In the genomic region with DNA sequence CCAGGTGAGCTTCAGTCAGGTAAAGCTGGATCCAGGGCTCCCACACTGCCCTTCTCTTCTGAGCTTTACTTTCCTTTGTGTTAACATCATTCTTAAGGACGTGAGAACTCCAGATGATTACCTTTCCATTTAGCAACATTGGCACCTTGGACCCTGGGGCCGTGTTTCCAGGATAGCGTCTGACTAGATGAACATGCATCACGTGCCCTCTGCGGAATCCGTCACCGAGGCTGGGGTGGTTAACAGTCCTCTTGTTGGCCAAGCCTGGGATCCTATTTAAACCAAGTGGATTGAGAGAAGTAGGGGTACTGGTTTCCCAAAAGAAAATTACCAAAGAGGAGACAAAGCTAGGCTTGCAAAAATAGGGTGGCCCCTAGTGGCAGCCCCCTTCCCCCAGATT, we compare ENCODE assay signal across 21 cellular contexts. TPM values are rescaled to one million over a fixed set of nuclear protein-coding genes. Genes with fewer than 3 reads are reported as not detected.
DNase-seq lines count a peak whose midpoint lies in the region; ATAC-seq, FAIRE-seq and TF ChIP-seq lines count a peak whose summit lies in the region.
"Had no signal": no experiment of that assay in that cellular context is flagged by ENCODE, and none has a peak within 500 bp of the region (broad histone marks: within the 10 kb centered on the region; RNA-seq: fewer than 3 reads in every experiment).

No MANE protein-coding gene starts in this region.

- no peak overlapping the region for H3K27ac ChIP-seq in HepG2 (ENCODE audit: extremely low read length, insufficient read depth, low read length)
- H3K27ac ChIP-seq in right lobe of liver: no peak overlapping the region
- H3K27ac ChIP-seq in osteoblast (ENCODE audit: low read depth, low read length): no peak overlapping the region
- H3K27ac ChIP-seq: 22Rv1, BLaER1, C4-2B, GM23248 had no signal

- no peak for ATAC-seq in HepG2
- ATAC-seq in right lobe of liver: no peak
- ATAC-seq in stimulated activated naive CD8-positive, alpha-beta T cell treated with anti-CD3 and anti-CD28 coated beads, Interleukin-15, Interleukin-2, amounts not matched to agents 100 U/mL and 50 U/mL, for 24 hours: no peak
- ATAC-seq: CD8-positive, alpha-beta T cell; GM12878 had no signal

- POLR2A ChIA-PET in HepG2 (lab: Yijun Ruan, JAX): no interaction called here

- TF ChIP-seq CTCF in HepG2 (CRISPR knock-in tag; IDR thresholded peaks at IDR 0.05) (no peak), right lobe of liver (IDR thresholded peaks at IDR 0.05) (no peak), NB4 (IDR thresholded peaks at IDR 0.05; ENCODE audit: low read depth, low read length) (peak; percentile 9), osteoblast (IDR thresholded peaks at IDR 0.05; ENCODE audit: extremely low read depth, low read depth, low read length) (no peak)

- no peak overlapping the region for H2AFZ ChIP-seq in HepG2 (ENCODE audit: low read length)
- H2AFZ ChIP-seq in osteoblast (ENCODE audit: low read length): no peak overlapping the region
- H2AFZ ChIP-seq: GM23248 had no signal

- in situ Hi-C loops in HepG2 (cut with HindIII; ENCODE audit: extremely low pct_ligation_motif_present, low pct_unique_long_range_greater_than_20kb): no loop called here

- no peak for FAIRE-seq in HepG2 (lab: Jason Lieb, UNC)
- FAIRE-seq: A204.1, GM12878, GM19239 had no signal

- H3K27me3 ChIP-seq in HepG2 (ENCODE audit: control insufficient read depth in 1 of 2, insufficient read depth in 2 of 2, low read length in 2 of 2): no peaks in the 10 kb centered on the region
- H3K27me3 ChIP-seq in right lobe of liver: no peaks in the 10 kb centered on the region
- H3K27me3 ChIP-seq in osteoblast (ENCODE audit: insufficient read depth, low read length): no peaks in the 10 kb centered on the region
- H3K27me3 ChIP-seq: BLaER1 had no signal

- DNase-seq in HepG2 (ENCODE audit: low spot score) (no peak), right lobe of liver (no peak), NB4 (ENCODE audit: low read depth) (no peak), osteoblast (ENCODE audit: insufficient read length, low spot score, missing footprints) (peak; percentile 77), NOMO-1 treated with dmso at 0.1 percent for 144 hours (lab: John Stamatoyannopoulos, UW; ENCODE audit: unreplicated experiment) (no peak)
- no peak for DNase-seq in stimulated activated naive CD8-positive, alpha-beta T cell treated with anti-CD3 and anti-CD28 coated beads, Interleukin-15, Interleukin-2, amounts not matched to agents 100 U/mL and 50 U/mL, for 24 hours
- DNase-seq in activated CD4-positive, alpha-beta T cell treated with anti-CD3 and anti-CD28 coated beads, Interleukin-2, amount 50 U/mL, for 48 hours: no peak
- DNase-seq: DMS153, EL, GDM1 had no signal

- intact Hi-C loops in HepG2 (cut with micrococcal nuclease; ENCODE audit: unreplicated experiment) (no loop called here), right lobe of liver (cut with DNase I) (no loop called here)

- no peak for TF ChIP-seq RAD21 in HepG2 (CRISPR knock-in tag; IDR thresholded peaks at IDR 0.05)

- H3K9ac ChIP-seq in HepG2 (ENCODE audit: insufficient read depth, low read depth, low read length): no peak overlapping the region
- H3K9ac ChIP-seq: BLaER1, GM23248 had no signal

- 96% methylated on average over 7 of the region's 7 CpGs for WGBS in HepG2 (ENCODE audit: low lambda C conversion rate)
- WGBS in right lobe of liver (ENCODE audit: insufficient coverage, low coverage, low lambda C conversion rate, missing lambda C conversion rate): 93% methylated on average over 6 of the region's 7 CpGs

- no peaks in the 10 kb centered on the region; the same call in 1 of the 2 replicates for H4K20me1 ChIP-seq in HepG2 (ENCODE audit: insufficient read depth, low read length)
- H4K20me1 ChIP-seq in osteoblast (ENCODE audit: insufficient read depth, low read length): peaks cover 3% of the 10 kb centered on the region
- H4K20me1 ChIP-seq: BLaER1 had no signal

- H3K9me3 ChIP-seq in HepG2 (ENCODE audit: low read length) (no peaks in the 10 kb centered on the region), right lobe of liver (no peaks in the 10 kb centered on the region), osteoblast (ENCODE audit: low read depth, low read length) (no peaks in the 10 kb centered on the region)
- H3K9me3 ChIP-seq: BLaER1, Caco-2 had no signal

- H3K4me3 ChIP-seq in HepG2 (replicated peaks in 1 of 3; ENCODE audit: insufficient read depth in 1 of 3, low read depth in 2 of 3, low read length in 3 of 3) (no peak overlapping the region), right lobe of liver (no peak overlapping the region), NB4 (ENCODE audit: low read depth, low read length) (no peak overlapping the region), osteoblast (ENCODE audit: insufficient read depth, low read length) (no peak overlapping the region)
- H3K4me3 ChIP-seq: BLaER1, GM12878, GM23248 had no signal

- H3K4me2 ChIP-seq in HepG2 (ENCODE audit: low read depth, low read length) (no peak overlapping the region), osteoblast (ENCODE audit: insufficient read depth, low read length) (no peak overlapping the region)
- H3K4me2 ChIP-seq: BLaER1 had no signal

- H3K4me1 ChIP-seq in HepG2 (ENCODE audit: insufficient read depth, low read length) (peaks cover 9% of the 10 kb centered on the region), right lobe of liver (peaks cover 0 to under 1% (median 0%) of the 10 kb centered on the region in 4 donors), osteoblast (ENCODE audit: insufficient read depth, low read length) (no peaks in the 10 kb centered on the region)
- H3K4me1 ChIP-seq: Caco-2 had no signal

- CTCF ChIA-PET in HepG2 (lab: Yijun Ruan, JAX; ENCODE audit: low intra/inter-chr PET ratio, low total read pairs): interaction anchor here (1.0 kb wide), 1 partner anchor 35 kb away, joined by 3 read pairs; no protein-coding TSS in a partner anchor

- TF ChIP-seq EP300 in HepG2 (IDR thresholded peaks at IDR 0.05; ENCODE audit: low read depth in 2 of 2, low read length in 2 of 2) (no peak), HepG2 (CRISPR knock-in tag; IDR thresholded peaks at IDR 0.05; ENCODE audit: borderline replicate concordance) (no peak)

- BruUV-seq in HepG2 (replicated peaks; lab: Mats Ljungman, UMichigan): no TSS peak

- H3K79me2 ChIP-seq in HepG2 (ENCODE audit: insufficient read depth, low read length) (peaks cover 5% of the 10 kb centered on the region), osteoblast (ENCODE audit: insufficient read depth, low read length) (peaks cover 27% of the 10 kb centered on the region)

- H3K36me3 ChIP-seq in HepG2 (replicated peaks in 1 of 2; ENCODE audit: control insufficient read depth in 1 of 2, insufficient read depth in 2 of 2, low read length in 2 of 2) (peaks cover 24 to 51% of the 10 kb centered on the region in 2 experiments), right lobe of liver (peaks cover 0 to 32% (median 5%) of the 10 kb centered on the region in 4 donors), osteoblast (ENCODE audit: insufficient read depth, low read length) (peaks cover 35% of the 10 kb centered on the region)

- TF ChIP-seq POLR2A in HepG2 (IDR thresholded peaks at IDR 0.05; ENCODE audit: insufficient read depth in 1 of 2, low read depth in 2 of 2, low read length in 2 of 2): no peak
- no peak for TF ChIP-seq POLR2A in right lobe of liver (IDR thresholded peaks at IDR 0.05)
- TF ChIP-seq POLR2A in NB4 (IDR thresholded peaks at IDR 0.05; ENCODE audit: extremely low read depth, insufficient read length): no peak

RNA-seq across cellular contexts. Expression of a gene that starts 3.9 kb away (rescaled TPM):
- total RNA-seq in HepG2 (2016; rRNA removed; fragmentation: Illumina TruSeq; extraction: Trizol) (0.28 and 2.0 TPM in 2 replicates), right lobe of liver (1 to 10 TPM; 1.8 to 5.2 (median 3.1) TPM), osteoblast (1.2 and 1.4 TPM in 2 replicates)
- 0.71 and 1.1 TPM in 2 replicates for total RNA-seq in HepG2 (2016; cell fraction: cytosol; rRNA removed; fragmentation: Illumina TruSeq; extraction: Trizol; ENCODE audit: low read depth)
- total RNA-seq in HepG2 (2016; cell fraction: insoluble cytoplasmic fraction; rRNA removed; fragmentation: Illumina TruSeq; extraction: Trizol): 0.19 and 2.0 TPM in 2 replicates
- total RNA-seq in HepG2 (2016; cell fraction: membrane; rRNA removed; fragmentation: Illumina TruSeq; extraction: Trizol): 1.5 and 1.8 TPM in 2 replicates
- total RNA-seq in HepG2 (2016; cell fraction: nucleus; rRNA removed; fragmentation: Illumina TruSeq; extraction: Trizol): 2.0 and 3.6 TPM in 2 replicates
- polyA plus RNA-seq in HepG2 (2011; rRNA removed): 3.0 and 4.3 TPM in 2 replicates
- polyA plus RNA-seq in HepG2 (2011; cell fraction: cytosol; rRNA removed): 1.2 and 1.3 TPM in 2 replicates
- polyA plus RNA-seq in HepG2 (2011; cell fraction: nucleus; rRNA removed): 42.2 and 55.6 TPM in 2 replicates
- polyA plus RNA-seq in HepG2 (2012): 2.4 and 3.0 TPM in 2 replicates
- 1.5 and 2.0 TPM in 2 replicates for polyA plus RNA-seq in HepG2 (2016; cell fraction: cytosol; fragmentation: Illumina TruSeq; extraction: Trizol; ENCODE audit: low read depth)
- 0.61 and 1.5 TPM in 2 replicates for polyA plus RNA-seq in HepG2 (2016; cell fraction: insoluble cytoplasmic fraction; fragmentation: Illumina TruSeq; extraction: Trizol; ENCODE audit: low read depth)
- 0.76 and 1.3 TPM in 2 replicates for polyA plus RNA-seq in HepG2 (2016; cell fraction: membrane; fragmentation: Illumina TruSeq; extraction: Trizol; ENCODE audit: low read depth)
- polyA plus RNA-seq in HepG2 (2016; cell fraction: nucleus; fragmentation: Illumina TruSeq; extraction: Trizol; ENCODE audit: insufficient read depth, low read depth): 21.1 and 21.3 TPM in 2 replicates
- polyA minus RNA-seq in HepG2 (2011; rRNA and poly(A)+ RNA removed; ENCODE audit: low replicate concordance): 0.65 and 2.3 TPM in 2 replicates
- not detected in 2 replicates for polyA minus RNA-seq in HepG2 (2011; cell fraction: cytosol; rRNA and poly(A)+ RNA removed)
- 3.9 and 4.8 TPM in 2 replicates for polyA minus RNA-seq in HepG2 (2011; cell fraction: nucleus; rRNA and poly(A)+ RNA removed)

RNA-seq across cellular contexts. Expression of a gene that starts 6.4 kb away (rescaled TPM):
- total RNA-seq in HepG2 (2016; rRNA removed; fragmentation: Illumina TruSeq; extraction: Trizol) (18.3 and 38.8 TPM in 2 replicates), right lobe of liver (10 to 100 TPM; 13.7 to 21.2 (median 17.7) TPM), osteoblast (50.7 and 51.9 TPM in 2 replicates)
- total RNA-seq in HepG2 (2016; cell fraction: cytosol; rRNA removed; fragmentation: Illumina TruSeq; extraction: Trizol; ENCODE audit: low read depth): 13.0 and 15.9 TPM in 2 replicates
- 17.8 and 38.0 TPM in 2 replicates for total RNA-seq in HepG2 (2016; cell fraction: insoluble cytoplasmic fraction; rRNA removed; fragmentation: Illumina TruSeq; extraction: Trizol)
- 23.6 and 31.2 TPM in 2 replicates for total RNA-seq in HepG2 (2016; cell fraction: membrane; rRNA removed; fragmentation: Illumina TruSeq; extraction: Trizol)
- 30.5 and 35.2 TPM in 2 replicates for total RNA-seq in HepG2 (2016; cell fraction: nucleus; rRNA removed; fragmentation: Illumina TruSeq; extraction: Trizol)
- polyA plus RNA-seq in HepG2 (2011; rRNA removed): 24.3 and 25.6 TPM in 2 replicates
- 25.3 and 36.6 TPM in 2 replicates for polyA plus RNA-seq in HepG2 (2011; cell fraction: cytosol; rRNA removed)
- polyA plus RNA-seq in HepG2 (2011; cell fraction: nucleus; rRNA removed): 80.6 and 105 TPM in 2 replicates
- 25.8 and 30.2 TPM in 2 replicates for polyA plus RNA-seq in HepG2 (2012)
- polyA plus RNA-seq in HepG2 (2016; cell fraction: cytosol; fragmentation: Illumina TruSeq; extraction: Trizol; ENCODE audit: low read depth): 16.4 and 19.8 TPM in 2 replicates
- polyA plus RNA-seq in HepG2 (2016; cell fraction: insoluble cytoplasmic fraction; fragmentation: Illumina TruSeq; extraction: Trizol; ENCODE audit: low read depth): 25.1 and 26.7 TPM in 2 replicates
- 23.9 and 29.7 TPM in 2 replicates for polyA plus RNA-seq in HepG2 (2016; cell fraction: membrane; fragmentation: Illumina TruSeq; extraction: Trizol; ENCODE audit: low read depth)
- 75.3 and 81.1 TPM in 2 replicates for polyA plus RNA-seq in HepG2 (2016; cell fraction: nucleus; fragmentation: Illumina TruSeq; extraction: Trizol; ENCODE audit: insufficient read depth, low read depth)
- polyA minus RNA-seq in HepG2 (2011; rRNA and poly(A)+ RNA removed; ENCODE audit: low replicate concordance): 60.3 and 75.2 TPM in 2 replicates
- polyA minus RNA-seq in HepG2 (2011; cell fraction: cytosol; rRNA and poly(A)+ RNA removed): 27.4 and 28.1 TPM in 2 replicates
- polyA minus RNA-seq in HepG2 (2011; cell fraction: nucleus; rRNA and poly(A)+ RNA removed): 11.1 and 11.8 TPM in 2 replicates

RNA-seq across cellular contexts. Expression of a gene that starts 30.2 kb away (rescaled TPM):
- total RNA-seq in HepG2 (2016; rRNA removed; fragmentation: Illumina TruSeq; extraction: Trizol) (18.2 and 32.1 TPM in 2 replicates), right lobe of liver (10 to 100 TPM; 10.3 to 16.5 (median 13.1) TPM), osteoblast (18.1 and 20.0 TPM in 2 replicates)
- total RNA-seq in HepG2 (2016; cell fraction: cytosol; rRNA removed; fragmentation: Illumina TruSeq; extraction: Trizol; ENCODE audit: low read depth): 8.8 and 9.0 TPM in 2 replicates
- total RNA-seq in HepG2 (2016; cell fraction: insoluble cytoplasmic fraction; rRNA removed; fragmentation: Illumina TruSeq; extraction: Trizol): 16.5 and 31.5 TPM in 2 replicates
- 13.0 and 14.4 TPM in 2 replicates for total RNA-seq in HepG2 (2016; cell fraction: membrane; rRNA removed; fragmentation: Illumina TruSeq; extraction: Trizol)
- 39.2 and 44.2 TPM in 2 replicates for total RNA-seq in HepG2 (2016; cell fraction: nucleus; rRNA removed; fragmentation: Illumina TruSeq; extraction: Trizol)
- polyA plus RNA-seq in HepG2 (2011; rRNA removed): 46.6 and 48.5 TPM in 2 replicates
- 17.8 and 17.9 TPM in 2 replicates for polyA plus RNA-seq in HepG2 (2011; cell fraction: cytosol; rRNA removed)
- polyA plus RNA-seq in HepG2 (2011; cell fraction: nucleus; rRNA removed): 95.6 and 102 TPM in 2 replicates
- 21.4 and 26.1 TPM in 2 replicates for polyA plus RNA-seq in HepG2 (2012)
- polyA plus RNA-seq in HepG2 (2016; cell fraction: cytosol; fragmentation: Illumina TruSeq; extraction: Trizol; ENCODE audit: low read depth): 2.0 and 2.2 TPM in 2 replicates
- 17.1 and 18.6 TPM in 2 replicates for polyA plus RNA-seq in HepG2 (2016; cell fraction: insoluble cytoplasmic fraction; fragmentation: Illumina TruSeq; extraction: Trizol; ENCODE audit: low read depth)
- polyA plus RNA-seq in HepG2 (2016; cell fraction: membrane; fragmentation: Illumina TruSeq; extraction: Trizol; ENCODE audit: low read depth): 5.0 and 5.5 TPM in 2 replicates
- polyA plus RNA-seq in HepG2 (2016; cell fraction: nucleus; fragmentation: Illumina TruSeq; extraction: Trizol; ENCODE audit: insufficient read depth, low read depth): 172 and 177 TPM in 2 replicates
- 44.3 and 90.2 TPM in 2 replicates for polyA minus RNA-seq in HepG2 (2011; rRNA and poly(A)+ RNA removed; ENCODE audit: low replicate concordance)
- 8.3 and 8.6 TPM in 2 replicates for polyA minus RNA-seq in HepG2 (2011; cell fraction: cytosol; rRNA and poly(A)+ RNA removed)
- 49.6 and 61.2 TPM in 2 replicates for polyA minus RNA-seq in HepG2 (2011; cell fraction: nucleus; rRNA and poly(A)+ RNA removed)

RNA-seq across cellular contexts. Expression of a gene that starts 49.2 kb away (rescaled TPM):
- 0.48 and 0.55 TPM in 2 replicates for total RNA-seq in HepG2 (2016; rRNA removed; fragmentation: Illumina TruSeq; extraction: Trizol)
- 0.26 TPM in 1 of 2 replicates, not detected in the other for total RNA-seq in HepG2 (2016; cell fraction: cytosol; rRNA removed; fragmentation: Illumina TruSeq; extraction: Trizol; ENCODE audit: low read depth)
- 0.34 and 0.37 TPM in 2 replicates for total RNA-seq in HepG2 (2016; cell fraction: insoluble cytoplasmic fraction; rRNA removed; fragmentation: Illumina TruSeq; extraction: Trizol)
- total RNA-seq in HepG2 (2016; cell fraction: membrane; rRNA removed; fragmentation: Illumina TruSeq; extraction: Trizol): 0.24 TPM in 1 of 2 replicates, not detected in the other
- not detected in 2 replicates for total RNA-seq in HepG2 (2016; cell fraction: nucleus; rRNA removed; fragmentation: Illumina TruSeq; extraction: Trizol)
- 1.1 and 1.2 TPM in 2 replicates for polyA plus RNA-seq in HepG2 (2011; rRNA removed)
- 0.92 and 2.2 TPM in 2 replicates for polyA plus RNA-seq in HepG2 (2011; cell fraction: cytosol; rRNA removed)
- 2.1 and 2.5 TPM in 2 replicates for polyA plus RNA-seq in HepG2 (2011; cell fraction: nucleus; rRNA removed)
- polyA plus RNA-seq in HepG2 (2012): 1.6 and 2.5 TPM in 2 replicates
- polyA plus RNA-seq in HepG2 (2016; cell fraction: cytosol; fragmentation: Illumina TruSeq; extraction: Trizol; ENCODE audit: low read depth): 0.05 and 0.07 TPM in 2 replicates
- 0.64 and 0.67 TPM in 2 replicates for polyA plus RNA-seq in HepG2 (2016; cell fraction: insoluble cytoplasmic fraction; fragmentation: Illumina TruSeq; extraction: Trizol; ENCODE audit: low read depth)
- polyA plus RNA-seq in HepG2 (2016; cell fraction: membrane; fragmentation: Illumina TruSeq; extraction: Trizol; ENCODE audit: low read depth): 0.10 TPM in 1 of 2 replicates, not detected in the other
- polyA plus RNA-seq in HepG2 (2016; cell fraction: nucleus; fragmentation: Illumina TruSeq; extraction: Trizol; ENCODE audit: insufficient read depth, low read depth): 0.32 and 0.45 TPM in 2 replicates
- polyA minus RNA-seq in HepG2 (2011; rRNA and poly(A)+ RNA removed; ENCODE audit: low replicate concordance): 0.07 and 1.0 TPM in 2 replicates
- polyA minus RNA-seq in HepG2 (2011; cell fraction: cytosol; rRNA and poly(A)+ RNA removed): not detected in 2 replicates
- 0.39 and 0.75 TPM in 2 replicates for polyA minus RNA-seq in HepG2 (2011; cell fraction: nucleus; rRNA and poly(A)+ RNA removed)
- under 1 TPM in 1 of 6 experiments, not detected in 5; 0.10 TPM for total RNA-seq in right lobe of liver
- not detected in 2 replicates for total RNA-seq in osteoblast
- total RNA-seq: Caco-2, GM23248, H4 had no signal
- polyA plus RNA-seq: AG04450, GM23248 had no signal

RNA-seq across cellular contexts. Expression of a gene that starts 55.9 kb away (rescaled TPM):
- total RNA-seq in HepG2 (2016; rRNA removed; fragmentation: Illumina TruSeq; extraction: Trizol) (16.1 and 18.4 TPM in 2 replicates), right lobe of liver (10 to 100 TPM in 2 of 6 experiments, 1 to 10 TPM in 4; 5.0 to 21.0 (median 9.1) TPM), osteoblast (27.4 and 31.5 TPM in 2 replicates)
- total RNA-seq in HepG2 (2016; cell fraction: cytosol; rRNA removed; fragmentation: Illumina TruSeq; extraction: Trizol; ENCODE audit: low read depth): 2.9 and 3.6 TPM in 2 replicates
- 13.9 and 19.6 TPM in 2 replicates for total RNA-seq in HepG2 (2016; cell fraction: insoluble cytoplasmic fraction; rRNA removed; fragmentation: Illumina TruSeq; extraction: Trizol)
- total RNA-seq in HepG2 (2016; cell fraction: membrane; rRNA removed; fragmentation: Illumina TruSeq; extraction: Trizol): 7.5 and 8.4 TPM in 2 replicates
- 10.2 and 11.4 TPM in 2 replicates for total RNA-seq in HepG2 (2016; cell fraction: nucleus; rRNA removed; fragmentation: Illumina TruSeq; extraction: Trizol)
- polyA plus RNA-seq in HepG2 (2011; rRNA removed): 10.8 and 12.4 TPM in 2 replicates
- polyA plus RNA-seq in HepG2 (2011; cell fraction: cytosol; rRNA removed): 8.5 and 13.3 TPM in 2 replicates
- polyA plus RNA-seq in HepG2 (2011; cell fraction: nucleus; rRNA removed): 28.2 and 32.3 TPM in 2 replicates
- polyA plus RNA-seq in HepG2 (2012): 5.7 and 7.3 TPM in 2 replicates
- 1.9 and 2.8 TPM in 2 replicates for polyA plus RNA-seq in HepG2 (2016; cell fraction: cytosol; fragmentation: Illumina TruSeq; extraction: Trizol; ENCODE audit: low read depth)
- 9.8 and 12.4 TPM in 2 replicates for polyA plus RNA-seq in HepG2 (2016; cell fraction: insoluble cytoplasmic fraction; fragmentation: Illumina TruSeq; extraction: Trizol; ENCODE audit: low read depth)
- 4.5 and 4.9 TPM in 2 replicates for polyA plus RNA-seq in HepG2 (2016; cell fraction: membrane; fragmentation: Illumina TruSeq; extraction: Trizol; ENCODE audit: low read depth)
- polyA plus RNA-seq in HepG2 (2016; cell fraction: nucleus; fragmentation: Illumina TruSeq; extraction: Trizol; ENCODE audit: insufficient read depth, low read depth): 17.2 and 17.9 TPM in 2 replicates
- 5.5 and 7.5 TPM in 2 replicates for polyA minus RNA-seq in HepG2 (2011; rRNA and poly(A)+ RNA removed; ENCODE audit: low replicate concordance)
- 5.5 and 7.4 TPM in 2 replicates for polyA minus RNA-seq in HepG2 (2011; cell fraction: cytosol; rRNA and poly(A)+ RNA removed)
- polyA minus RNA-seq in HepG2 (2011; cell fraction: nucleus; rRNA and poly(A)+ RNA removed): 6.2 and 7.5 TPM in 2 replicates
